Comparison of ENCODE assay signal across 30 cellular contexts in the genomic region with DNA sequence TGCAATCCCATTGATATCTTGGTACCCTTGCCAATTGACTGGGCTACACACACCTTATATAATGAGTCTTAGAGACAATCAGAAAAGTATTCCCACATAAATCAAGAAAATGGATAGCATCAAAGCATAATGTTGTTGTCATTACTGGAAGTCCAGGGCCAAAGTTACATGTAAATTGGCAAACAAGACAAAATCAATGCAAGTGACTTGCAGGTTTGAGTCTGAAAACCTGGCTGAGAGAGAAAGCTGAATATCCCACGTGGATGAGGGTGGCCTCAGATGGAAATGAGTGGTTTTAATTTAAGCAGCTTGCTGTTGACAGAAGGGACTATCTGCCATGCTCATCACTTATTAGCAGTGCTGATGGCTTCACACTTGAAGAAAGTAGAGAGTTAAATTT.
"Had no signal": no experiment of that assay in that cellular context is flagged by ENCODE, and none has a peak within 500 bp of the region (broad histone marks: within the 10 kb centered on the region; RNA-seq: fewer than 3 reads in every experiment).

No MANE protein-coding gene starts in this region.

- H3K36me3 ChIP-seq: neutrophil, pancreas, spleen, suprapubic skin, tibial artery, transverse colon, upper lobe of right lung, uterus had no signal

- H3K4me1 Mint-ChIP-seq: naive thymus-derived CD8-positive, alpha-beta T cell; nephron progenitor cell; neural crest cell; stimulated activated memory B cell treated with anti-CD40 and anti-IgM and Interleukin-4, amounts not matched to agents 10 μg/mL and 1 μg/mL and 100 μg/mL, for 72 hours; stimulated activated naive CD8-positive, alpha-beta T cell treated with anti-CD3 and anti-CD28 coated beads, Interleukin-15, amount 100 ng/mL, for 72 hours had no signal

- H3K36me3 Mint-ChIP-seq: naive thymus-derived CD8-positive, alpha-beta T cell; natural killer cell treated with Interleukin-12 subunit alpha and Interleukin-12 subunit beta and Interleukin-15 and Interleukin-18, amount 100 ng/mL, for 72 hours; stimulated activated memory B cell treated with anti-CD40 and anti-IgM and Interleukin-4, amounts not matched to agents 10 μg/mL and 1 μg/mL and 100 μg/mL, for 72 hours; type B pancreatic cell had no signal

- H3K4me1 ChIP-seq: pancreas, psoas muscle, spleen, suprapubic skin, testis, tibial artery, transverse colon, upper lobe of right lung, uterus had no signal

- H3K27me3 ChIP-seq: neutrophil, pancreas, spleen, suprapubic skin, testis, tibial artery, transverse colon, upper lobe of right lung, uterus had no signal

- DNase-seq: naive thymus-derived CD8-positive, alpha-beta T cell; nephron progenitor cell; nucleus accumbens; pancreas; psoas muscle; right cardiac atrium; spleen; stimulated activated CD4-positive, alpha-beta T cell treated with anti-CD3 and anti-CD28 coated beads, Interleukin-12 subunit alpha, Interleukin-12 subunit beta, amount 100 ng/mL, for 4 hours; stimulated activated CD4-positive, alpha-beta T cell treated with anti-CD3 and anti-CD28 coated beads, Interleukin-1b, Interleukin-23, amount 100 ng/mL, for 48 hours; stimulated activated CD4-positive, alpha-beta T cell treated with anti-CD3 and anti-CD28 coated beads, Interleukin-4, amount 100 ng/mL, for 1 hour; stimulated activated CD4-positive, alpha-beta T cell treated with anti-CD3 and anti-CD28 coated beads, Interleukin-4, amount 100 ng/mL, for 4 hours; stimulated activated CD8-positive, alpha-beta memory T cell treated with anti-CD3 and anti-CD28 coated beads, Interleukin-4, amount 100 ng/mL, for 48 hours; stimulated activated naive CD4-positive, alpha-beta T cell; stimulated activated naive CD8-positive, alpha-beta T cell treated with anti-CD3 and anti-CD28 coated beads, Interleukin-15, amount 100 ng/mL, for 72 hours; stimulated activated naive CD8-positive, alpha-beta T cell treated with anti-CD3 and anti-CD28 coated beads, Interleukin-15, Interleukin-2, amounts not matched to agents 100 U/mL and 50 U/mL, for 24 hours; substantia nigra; testis; tibial artery; transverse colon; upper lobe of right lung; uterus had no signal

- H3K4me2 ChIP-seq: smooth muscle cell had no signal

- H3K4me3 Mint-ChIP-seq: naive thymus-derived CD8-positive, alpha-beta T cell; natural killer cell treated with Interleukin-12 subunit alpha and Interleukin-12 subunit beta and Interleukin-15 and Interleukin-18, amount 100 ng/mL, for 72 hours; nephron progenitor cell; neural crest cell; stimulated activated memory B cell treated with anti-CD40 and anti-IgM and Interleukin-4, amounts not matched to agents 10 μg/mL and 1 μg/mL and 100 μg/mL, for 72 hours; stimulated activated naive CD8-positive, alpha-beta T cell treated with anti-CD3 and anti-CD28 coated beads, Interleukin-15, amount 100 ng/mL, for 72 hours; type B pancreatic cell had no signal

- H3K27ac ChIP-seq: neutrophil, pancreas, psoas muscle, skin epidermis, suprapubic skin, testis, tibial artery, transverse colon, upper lobe of right lung, uterus had no signal

- H3K27me3 Mint-ChIP-seq: naive thymus-derived CD8-positive, alpha-beta T cell; natural killer cell treated with Interleukin-12 subunit alpha and Interleukin-12 subunit beta and Interleukin-15 and Interleukin-18, amount 100 ng/mL, for 72 hours; stimulated activated memory B cell treated with anti-CD40 and anti-IgM and Interleukin-4, amounts not matched to agents 10 μg/mL and 1 μg/mL and 100 μg/mL, for 72 hours; stimulated activated naive CD8-positive, alpha-beta T cell treated with anti-CD3 and anti-CD28 coated beads, Interleukin-15, amount 100 ng/mL, for 72 hours; type B pancreatic cell had no signal

- H3K9me3 Mint-ChIP-seq: stimulated activated memory B cell treated with anti-CD40 and anti-IgM and Interleukin-4, amounts not matched to agents 10 μg/mL and 1 μg/mL and 100 μg/mL, for 72 hours; type B pancreatic cell had no signal

- H3K27ac Mint-ChIP-seq: naive thymus-derived CD8-positive, alpha-beta T cell; natural killer cell treated with Interleukin-12 subunit alpha and Interleukin-12 subunit beta and Interleukin-15 and Interleukin-18, amount 100 ng/mL, for 72 hours; nephron progenitor cell; stimulated activated memory B cell treated with anti-CD40 and anti-IgM and Interleukin-4, amounts not matched to agents 10 μg/mL and 1 μg/mL and 100 μg/mL, for 72 hours; stimulated activated naive CD8-positive, alpha-beta T cell treated with anti-CD3 and anti-CD28 coated beads, Interleukin-15, amount 100 ng/mL, for 72 hours; type B pancreatic cell had no signal

- ATAC-seq: naive thymus-derived CD8-positive, alpha-beta T cell; natural killer cell treated with Interleukin-12 subunit alpha and Interleukin-12 subunit beta and Interleukin-15 and Interleukin-18, amount 100 ng/mL, for 72 hours; pancreas; psoas muscle; right cardiac atrium; sciatic nerve; stimulated activated memory B cell treated with anti-CD40 and anti-IgM and Interleukin-4, amounts not matched to agents 10 μg/mL and 1 μg/mL and 100 μg/mL, for 72 hours; stimulated activated naive CD8-positive, alpha-beta T cell treated with anti-CD3 and anti-CD28 coated beads, Interleukin-15, amount 100 ng/mL, for 72 hours; stimulated activated naive CD8-positive, alpha-beta T cell treated with anti-CD3 and anti-CD28 coated beads, Interleukin-15, Interleukin-2, amounts not matched to agents 100 U/mL and 50 U/mL, for 24 hours; upper lobe of right lung had no signal

- H3K9me3 ChIP-seq: neutrophil, pancreas, psoas muscle, suprapubic skin, testis, tibial artery, transverse colon, upper lobe of right lung, uterus had no signal

- H3K4me3 ChIP-seq: pancreas, psoas muscle, skin epidermis, smooth muscle cell, spleen, suprapubic skin, testis, tibial artery, transverse colon, upper lobe of right lung, uterus had no signal
